Comparison of ENCODE assay signal across 16 cellular contexts in genomic region chr12:108400060-108400459, GRCh38.
"Had no signal": no experiment of that assay in that cellular context is flagged by ENCODE, and none has a peak within 500 bp of the region (broad histone marks: within the 10 kb centered on the region; RNA-seq: fewer than 3 reads in every experiment).

No MANE protein-coding gene starts in this region.

- H3K4me3 ChIP-seq: body of pancreas, esophagus muscularis mucosa, ovary, right lobe of liver, skin epidermis, tibial artery had no signal

- ATAC-seq: body of pancreas, left colon, right lobe of liver had no signal

- H3K9me3 ChIP-seq: body of pancreas, esophagus muscularis mucosa, neutrophil, ovary, right lobe of liver, tibial artery had no signal

- H3K27me3 ChIP-seq: body of pancreas, esophagus muscularis mucosa, ovary, right lobe of liver, tibial artery had no signal

- H3K4me1 ChIP-seq: body of pancreas, right lobe of liver had no signal

- H3K36me3 ChIP-seq: esophagus muscularis mucosa, neutrophil, ovary, right lobe of liver, tibial artery had no signal

- H3K27ac ChIP-seq: body of pancreas, esophagus muscularis mucosa, neutrophil, ovary, right lobe of liver, skin epidermis, tibial artery had no signal

- DNase-seq: activated gamma-delta T cell treated with Interleukin-2 at 50 U/mL for 16 hours; activated T-cell treated with anti-CD3 and anti-CD28 coated beads, Interleukin-2, amount 50 U/mL, for 1 hour; dermis blood vessel endothelial cell; effector CD8-positive, alpha-beta T cell; glutamatergic neuron; hippocampal formation; right lobe of liver; stimulated activated CD4-positive, alpha-beta T cell treated with anti-CD3 and anti-CD28 coated beads, Interleukin-1b, Interleukin-23, amount 100 ng/mL, for 48 hours; T-helper 9 cell had no signal
